19 cellular contexts compared by ENCODE assay signal in the genomic region with DNA sequence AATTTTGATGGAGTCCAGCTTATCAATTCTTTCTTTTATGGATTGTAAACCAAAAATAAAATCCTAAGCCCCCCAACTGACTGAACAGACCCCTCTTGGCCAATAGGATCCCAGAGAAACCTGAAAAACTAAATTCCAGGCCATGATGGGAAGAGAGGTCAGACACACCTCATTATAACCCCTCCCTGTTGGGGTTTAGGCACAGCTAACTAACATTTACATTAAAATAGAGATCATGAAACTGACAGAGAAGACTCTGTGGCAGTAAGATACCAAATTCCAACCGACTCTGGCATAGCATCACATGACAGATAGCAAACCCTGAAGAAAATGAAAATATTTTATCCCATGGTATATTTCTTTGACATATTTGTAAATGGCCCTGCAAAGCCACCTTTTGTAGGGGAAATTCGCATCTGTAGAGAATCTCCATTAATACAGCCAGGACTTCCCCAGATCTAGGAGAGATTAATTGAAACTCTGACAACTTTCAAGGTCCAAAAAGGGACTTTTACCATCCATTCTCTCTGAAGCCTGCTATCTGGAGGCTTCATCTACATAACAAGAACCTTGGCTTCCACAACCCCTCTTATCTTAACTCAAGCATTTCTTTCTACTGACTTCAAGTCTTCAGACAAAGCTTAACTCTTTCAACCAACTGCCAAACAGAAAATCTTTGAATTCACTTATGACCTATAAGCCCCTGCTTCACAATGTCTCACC.
"Had no signal": no experiment of that assay in that cellular context is flagged by ENCODE, and none has a peak within 500 bp of the region (broad histone marks: within the 10 kb centered on the region; RNA-seq: fewer than 3 reads in every experiment).

No MANE protein-coding gene starts in this region.

- H3K9me3 ChIP-seq: lower lobe of right lung, neutrophil, pancreas, stomach had no signal

- H3K4me2 ChIP-seq: smooth muscle cell had no signal

- H3K27ac ChIP-seq: heart right ventricle, lower lobe of right lung, neutrophil, pancreas, stomach had no signal

- ATAC-seq: activated T-cell treated with anti-CD3 and anti-CD28 coated beads, Interleukin-2, amount 50 U/mL, for 4 hours; esophagus mucosa; heart right ventricle; left colon; lower lobe of right lung; natural killer cell; sciatic nerve; stimulated activated effector memory CD8-positive, alpha-beta T cell treated with anti-CD3 and anti-CD28 coated beads, Interleukin-12 subunit alpha, Interleukin-12 subunit beta, amount 100 ng/mL, for 72 hours had no signal

- H3K4me1 ChIP-seq: lower lobe of right lung, pancreas had no signal

- H3K36me3 ChIP-seq: heart right ventricle, lower lobe of right lung, neutrophil, pancreas, stomach had no signal

- H3K27me3 ChIP-seq: heart right ventricle, pancreas, stomach had no signal

- DNase-seq: activated CD4-positive, alpha-beta T cell treated with anti-CD3 and anti-CD28 coated beads, Interleukin-2, amount 50 U/mL, for 1 hour; activated CD4-positive, CD25-positive, alpha-beta regulatory T cell treated with anti-CD3 and anti-CD28 coated beads, Interleukin-2, amount 50 U/mL, for 72 hours; activated CD8-positive, alpha-beta memory T cell treated with anti-CD3 and anti-CD28 coated beads, Interleukin-2, amount 50 U/mL, for 4 hours; activated naive CD4-positive, alpha-beta T cell treated with anti-CD3 and anti-CD28 coated beads, Interleukin-2, amount 10 ng/mL, durations not matched to agents 7 days and 5 days; activated T-cell treated with anti-CD3 and anti-CD28 coated beads, Interleukin-2, amount 50 U/mL, for 4 hours; cerebellar nuclear complex; cortex of kidney; heart right ventricle; left colon; lower lobe of right lung; natural killer cell; pancreas; stimulated activated CD4-positive, alpha-beta T cell treated with anti-CD3 and anti-CD28 coated beads, Interleukin-4, amount 100 ng/mL, for 24 hours; stomach had no signal

- H3K4me3 ChIP-seq: heart right ventricle, lower lobe of right lung, pancreas, smooth muscle cell, stomach had no signal
